8 cellular contexts compared by ENCODE assay signal in the genomic region with DNA sequence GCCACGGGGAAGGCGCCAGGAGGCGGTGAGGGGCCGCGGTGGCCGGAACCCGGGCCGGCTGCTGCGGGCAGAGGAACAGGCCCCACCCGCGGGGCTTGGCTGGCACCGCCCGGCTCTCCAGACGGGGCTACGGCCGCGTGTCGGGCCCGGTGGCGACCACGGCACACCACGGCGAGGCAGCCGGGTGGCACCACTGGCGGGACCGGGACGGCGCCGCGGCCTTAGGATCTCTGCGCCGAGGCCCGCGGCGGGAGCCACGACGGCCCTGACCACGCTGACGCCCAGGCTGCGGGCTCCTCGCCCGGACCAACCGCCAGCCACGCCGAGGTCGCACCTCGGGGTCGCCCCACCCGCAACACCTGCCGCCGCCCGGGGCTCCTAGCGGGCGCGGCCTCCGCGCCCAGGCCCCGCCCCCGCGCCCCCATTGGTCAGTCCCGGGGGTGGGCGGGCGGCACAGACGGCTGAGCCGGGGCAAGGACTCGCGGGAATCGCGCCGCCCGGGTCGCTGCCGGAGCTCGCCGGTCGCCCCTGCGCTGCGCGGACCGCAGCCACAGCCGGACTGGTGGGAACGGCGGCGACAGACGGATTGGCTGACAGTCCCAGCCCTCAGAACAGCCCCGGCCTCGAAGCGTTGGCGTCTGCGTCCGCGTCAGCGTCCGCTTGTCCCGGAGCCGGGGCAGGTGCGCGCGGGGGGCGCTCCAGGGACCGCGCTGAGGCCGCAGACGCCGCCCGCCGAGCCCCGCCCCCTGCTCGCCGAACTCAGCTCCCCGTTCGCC. TPM values are rescaled to one million over a fixed set of nuclear protein-coding genes. Genes with fewer than 3 reads are reported as not detected.
DNase-seq lines count a peak whose midpoint lies in the region; ATAC-seq and TF ChIP-seq lines count a peak whose summit lies in the region.

A gene with protein sequence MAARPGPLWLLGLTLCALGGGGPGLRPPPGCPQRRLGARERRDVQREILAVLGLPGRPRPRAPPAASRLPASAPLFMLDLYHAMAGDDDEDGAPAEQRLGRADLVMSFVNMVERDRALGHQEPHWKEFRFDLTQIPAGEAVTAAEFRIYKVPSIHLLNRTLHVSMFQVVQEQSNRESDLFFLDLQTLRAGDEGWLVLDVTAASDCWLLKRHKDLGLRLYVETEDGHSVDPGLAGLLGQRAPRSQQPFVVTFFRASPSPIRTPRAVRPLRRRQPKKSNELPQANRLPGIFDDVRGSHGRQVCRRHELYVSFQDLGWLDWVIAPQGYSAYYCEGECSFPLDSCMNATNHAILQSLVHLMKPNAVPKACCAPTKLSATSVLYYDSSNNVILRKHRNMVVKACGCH (plus strand): TSS at position 491 of the 776 bp plus-strand sequence. CDS start 356 bp downstream, outside the sequence.

- TF ChIP-seq POLR2A in GM18505 (IDR thresholded peaks at IDR 0.05; ENCODE audit: borderline replicate concordance, extremely low read depth, insufficient read depth, insufficient read length) (no peak), stomach (IDR thresholded peaks at IDR 0.05) (no peak)

- H3K9me3 Mint-ChIP-seq in activated CD8-positive, alpha-beta memory T cell treated with anti-CD3 and anti-CD28 coated beads, Interleukin-2, amount 10 ng/mL, durations not matched to agents 7 days and 5 days (ENCODE audit: low read depth): no peaks in the 10 kb centered on the region

- no peaks in the 10 kb centered on the region for H4K20me1 ChIP-seq in neural cell (ENCODE audit: insufficient read depth)

- peaks cover 35% of the 10 kb centered on the region for H3K27me3 ChIP-seq in neural cell (ENCODE audit: insufficient read depth, low read depth, low read length)
- H3K27me3 ChIP-seq in stomach: peaks cover 0 to 49% (median 25%) of the 10 kb centered on the region in 3 donors

- H3K9me3 ChIP-seq in neural cell (ENCODE audit: low read length): no peaks in the 10 kb centered on the region
- no peaks in the 10 kb centered on the region for H3K9me3 ChIP-seq in stomach

- peaks cover 34% of the 10 kb centered on the region for H3K27me3 Mint-ChIP-seq in activated CD8-positive, alpha-beta memory T cell treated with anti-CD3 and anti-CD28 coated beads, Interleukin-2, amount 10 ng/mL, durations not matched to agents 7 days and 5 days

- peaks cover 10% of the 10 kb centered on the region for H3K36me3 ChIP-seq in neural cell (ENCODE audit: insufficient read depth, low read length)
- H3K36me3 ChIP-seq in stomach: peaks cover 6 to 19% (median 19%) of the 10 kb centered on the region in 4 donors

- DNase-seq in NCI-H69 (lab: John Stamatoyannopoulos, UW): peak; percentile 88
- DNase-seq in activated CD8-positive, alpha-beta memory T cell treated with anti-CD3 and anti-CD28 coated beads, Interleukin-2, amount 10 ng/mL, durations not matched to agents 7 days and 5 days: peak; percentile 71
- DNase-seq in epithelial cell of proximal tubule (ENCODE audit: low read depth): no peak
- DNase-seq in stomach: peak; percentile 80

- 0 out of 2 replicates have a peak within 1 kb of the TSS, but pooled peaks have one; percentile 27 for H3K27ac ChIP-seq in 22Rv1
- H3K27ac ChIP-seq in neural cell (ENCODE audit: low read length): no peak within 1 kb of the TSS
- H3K27ac ChIP-seq in stomach: peak within 1 kb of the TSS in 2 of 5 donors; percentile 34 to 62

- no peak within 1 kb of the TSS for H2AFZ ChIP-seq in neural cell (ENCODE audit: low read depth, low read length)

- no peak within 1 kb of the TSS for H3K4me2 ChIP-seq in neural cell (ENCODE audit: low read length)

- no peaks in the 10 kb centered on the region for H3K79me2 ChIP-seq in neural cell (replicated peaks; ENCODE audit: insufficient read depth, low read length)

- WGBS in stomach, 5 donors: 0 to 1% (median 1%) methylated on average over 8 to 112 of the region's 112 CpGs

- intact Hi-C loops in stomach (cut with DNase I; ENCODE audit: low total_unique reads): no loop called here

- H3K36me3 Mint-ChIP-seq in activated CD8-positive, alpha-beta memory T cell treated with anti-CD3 and anti-CD28 coated beads, Interleukin-2, amount 10 ng/mL, durations not matched to agents 7 days and 5 days: peaks cover 12% of the 10 kb centered on the region

- H3K9me2 ChIP-seq in neural cell (ENCODE audit: insufficient read depth, low read length): no peaks in the 10 kb centered on the region

- H3K9ac ChIP-seq in neural cell (ENCODE audit: low read length): no peak within 1 kb of the TSS

- TF ChIP-seq CTCF in 22Rv1 (IDR thresholded peaks at IDR 0.05) (peak; percentile 29; the same call in 1 of the 2 replicates), epithelial cell of proximal tubule (conservative IDR thresholded peaks at IDR 0.05; ENCODE audit: low read depth, low read length) (no peak), neural cell (IDR thresholded peaks at IDR 0.05; ENCODE audit: poor library complexity, severe bottlenecking) (peak; percentile 32), stomach (IDR thresholded peaks at IDR 0.05) (no peak)

- no peak within 1 kb of the TSS for H3K27ac Mint-ChIP-seq in activated CD8-positive, alpha-beta memory T cell treated with anti-CD3 and anti-CD28 coated beads, Interleukin-2, amount 10 ng/mL, durations not matched to agents 7 days and 5 days

- TF ChIP-seq RAD21 in neural cell (conservative IDR thresholded peaks at IDR 0.05): no peak

- ATAC-seq in GM18505 (IDR thresholded peaks at IDR 0.05; ENCODE audit: unreplicated experiment) (peak; percentile 62), HG03066 (IDR thresholded peaks at IDR 0.05; ENCODE audit: low read depth, unreplicated experiment) (peak; percentile 86)
- peak; percentile 95 for ATAC-seq in activated CD8-positive, alpha-beta memory T cell treated with anti-CD3 and anti-CD28 coated beads, Interleukin-2, amount 10 ng/mL, durations not matched to agents 7 days and 5 days

- H3F3A ChIP-seq in neural cell (ENCODE audit: insufficient read depth, low read length, poor library complexity, severe bottlenecking): no peaks in the 10 kb centered on the region

- peaks cover 15 to 26% (median 17%) of the 10 kb centered on the region in 4 donors for H3K4me1 ChIP-seq in stomach

- peak within 1 kb of the TSS; percentile 33 for H3K4me3 ChIP-seq in epithelial cell of proximal tubule (ENCODE audit: low read depth, low read length)
- peak within 1 kb of the TSS; percentile 59 for H3K4me3 ChIP-seq in neural cell (ENCODE audit: low read length)
- peak within 1 kb of the TSS; percentile 54 to 69 (median 56) for H3K4me3 ChIP-seq in stomach

- peaks cover 6% of the 10 kb centered on the region for H3K4me1 Mint-ChIP-seq in activated CD8-positive, alpha-beta memory T cell treated with anti-CD3 and anti-CD28 coated beads, Interleukin-2, amount 10 ng/mL, durations not matched to agents 7 days and 5 days

- TF ChIP-seq EP300 in neural cell (conservative IDR thresholded peaks at IDR 0.05; ENCODE audit: poor library complexity, severe bottlenecking) (no peak), stomach (IDR thresholded peaks at IDR 0.05) (no peak)

- CTCF ChIA-PET in activated CD8-positive, alpha-beta memory T cell treated with anti-CD3 and anti-CD28 coated beads, Interleukin-2, amount 10 ng/mL, durations not matched to agents 7 days and 5 days (lab: Charles Lee): interaction anchor here (1.3 to 2.8 kb wide), 2 partner anchors 48 to 393 kb away, joined by 4 to 10 read pairs; no protein-coding TSS in a partner anchor

- H3K4me3 Mint-ChIP-seq in activated CD8-positive, alpha-beta memory T cell treated with anti-CD3 and anti-CD28 coated beads, Interleukin-2, amount 10 ng/mL, durations not matched to agents 7 days and 5 days: peak within 1 kb of the TSS; percentile 45

TF ChIP-seq in neural cell, 6 proteins besides CTCF, POLR2A, EP300 and RAD21:
- TF ChIP-seq TAF1 (IDR thresholded peaks at IDR 0.05; ENCODE audit: low read depth): no peak
- no peak for TF ChIP-seq SMC3 (conservative IDR thresholded peaks at IDR 0.05; ENCODE audit: poor library complexity)
- peak; percentile 15 for TF ChIP-seq POLR2AphosphoS5 (IDR thresholded peaks at IDR 0.05)
- no peak for TF ChIP-seq MXI1 (conservative IDR thresholded peaks at IDR 0.05; ENCODE audit: poor library complexity, severe bottlenecking)

RNA-seq across cellular contexts. Expression of the gene that starts here (rescaled TPM):
- total RNA-seq in activated CD8-positive, alpha-beta memory T cell treated with anti-CD3 and anti-CD28 coated beads, Interleukin-2, amount 10 ng/mL, durations not matched to agents 7 days and 5 days: not detected
- total RNA-seq in epithelial cell of proximal tubule (not detected in 2 replicates), stomach (not detected)
- polyA plus RNA-seq in neural cell (0.62 TPM in 1 of 2 replicates, not detected in the other), stomach (not detected)
- not detected in 2 replicates for polyA minus RNA-seq in neural cell

Comparison
In these comparisons a context has a peak if more than half of its experiments do, and no peak if none do; other contexts are left out.
1. Peak in DNase-seq and ATAC-seq in activated CD8-positive, alpha-beta memory T cell treated with anti-CD3 and anti-CD28 coated beads, Interleukin-2, amount 10 ng/mL, durations not matched to agents 7 days and 5 days; RNA of the gene not detected or under 1 TPM.
2. Peak in DNase-seq and H3K4me3 ChIP-seq in stomach; RNA of the gene not detected or under 1 TPM.
3. CTCF ChIP-seq: peak in 22Rv1 (single experiment) and neural cell (single experiment); none in epithelial cell of proximal tubule (single experiment) and stomach (0 of 7).
4. Peak in every context shown above with its lines, with median percentiles within 50 percentile points of each other: ATAC-seq and H3K4me3 ChIP-seq.